29 cellular contexts compared by ENCODE assay signal in genomic region chr12:39505025-39505424, GRCh38.
DNase-seq lines count a peak whose midpoint lies in the region; ATAC-seq, FAIRE-seq and TF ChIP-seq lines count a peak whose summit lies in the region.
"Had no signal": no experiment of that assay in that cellular context is flagged by ENCODE, and none has a peak within 500 bp of the region (broad histone marks: within the 10 kb centered on the region; RNA-seq: fewer than 3 reads in every experiment).

No MANE protein-coding gene starts in this region.

- no peak overlapping the region for H3K4me3 Mint-ChIP-seq in T-helper 17 cell
- H3K4me3 Mint-ChIP-seq: activated naive CD8-positive, alpha-beta T cell; HFFc6 had no signal

- TF ChIP-seq CTCF in coronary artery (IDR thresholded peaks at IDR 0.05) = no peak

- H3K36me3 Mint-ChIP-seq in T-helper 17 cell (ENCODE audit: low read depth) = peaks cover 4% of the 10 kb centered on the region

- H3K27ac Mint-ChIP-seq in T-helper 17 cell = no peak overlapping the region
- H3K27ac Mint-ChIP-seq: activated naive CD8-positive, alpha-beta T cell; activated T-helper 2 cell treated with anti-CD3 and anti-CD28 coated beads, Interferon-gamma antibody, Interleukin-2, Interleukin-4, amounts not matched to agents 10 μg/mL and 5 μg/mL and 100 μg/mL, durations not matched to agents 14 hours and 24 hours and 36 hours; HFFc6 had no signal

- H3K4me1 Mint-ChIP-seq in T-helper 17 cell = no peaks in the 10 kb centered on the region

- H3K4me3 ChIP-seq in coronary artery = no peak overlapping the region
- H3K4me3 ChIP-seq: body of pancreas, heart left ventricle, Peyer's patch, SK-N-MC, testis had no signal

- no peaks in the 10 kb centered on the region for H3K27me3 Mint-ChIP-seq in T-helper 17 cell
- H3K27me3 Mint-ChIP-seq: activated naive CD8-positive, alpha-beta T cell had no signal

- no peak for FAIRE-seq in urothelium cell line (lab: Jason Lieb, UNC)
- FAIRE-seq: GM12892 had no signal

- no peak overlapping the region for H3K27ac ChIP-seq in coronary artery
- H3K27ac ChIP-seq: body of pancreas, heart left ventricle, neutrophil, Peyer's patch, SK-N-MC, testis, WERI-Rb-1 had no signal

- DNase-seq in NCI-H1417 (lab: John Stamatoyannopoulos, UW) (peak in 2 of 3 experiments; percentile 9 to 24), NCI-H1417 treated with DMSO at 0.1 percent for 48 hours (lab: John Stamatoyannopoulos, UW) (no peak), amniotic epithelial cell (ENCODE audit: low read depth) (peak; percentile 40), iris pigment epithelial cell (ENCODE audit: low read depth) (peak; percentile 75), urothelium cell line (ENCODE audit: low spot score) (peak; percentile 23), coronary artery (ENCODE audit: low spot score) (no peak), T-helper 17 cell (no peak)
- DNase-seq: 8988T; activated CD4-positive, alpha-beta T cell treated with anti-CD3 and anti-CD28 coated beads, Interleukin-2, amount 50 U/mL, for 4 hours; activated CD8-positive, alpha-beta memory T cell treated with anti-CD3 and anti-CD28 coated beads, Interleukin-2, amount 50 U/mL, for 48 hours; body of pancreas; DMS79 treated with DMSO at 0.1 percent for 48 hours; heart left ventricle; HFFc6; Karpas-422; NCI-H1092; NCI-H2029; NCI-H446 treated with DMSO at 0.1 percent for 48 hours; Peyer's patch; stimulated activated CD4-positive, alpha-beta T cell treated with anti-CD3 and anti-CD28 coated beads, Interleukin-2, amount 100 ng/mL, for 48 hours; stimulated activated naive CD4-positive, alpha-beta T cell; testis; WERI-Rb-1 had no signal

- ATAC-seq in T-helper 17 cell (no peak), GM21423 (IDR thresholded peaks at IDR 0.05; ENCODE audit: unreplicated experiment) (no peak)
- ATAC-seq: body of pancreas, heart left ventricle had no signal

- no peaks in the 10 kb centered on the region for H3K9me3 ChIP-seq in T-helper 17 cell (ENCODE audit: control insufficient read depth, low read length, poor library complexity, severe bottlenecking)
- H3K9me3 ChIP-seq: body of pancreas, heart left ventricle, neutrophil, Peyer's patch, testis had no signal

Comparison
In these comparisons a context has a peak if more than half of its experiments do, and no peak if none do; other contexts are left out.
1. DNase-seq: peak in NCI-H1417 (2 of 3), amniotic epithelial cell (single experiment), iris pigment epithelial cell (single experiment) and urothelium cell line (single experiment); none in NCI-H1417 treated with DMSO at 0.1 percent for 48 hours (single experiment), coronary artery (single experiment) and T-helper 17 cell (0 of 3).